ENCODE assay signal across 8 cellular contexts in the genomic region with DNA sequence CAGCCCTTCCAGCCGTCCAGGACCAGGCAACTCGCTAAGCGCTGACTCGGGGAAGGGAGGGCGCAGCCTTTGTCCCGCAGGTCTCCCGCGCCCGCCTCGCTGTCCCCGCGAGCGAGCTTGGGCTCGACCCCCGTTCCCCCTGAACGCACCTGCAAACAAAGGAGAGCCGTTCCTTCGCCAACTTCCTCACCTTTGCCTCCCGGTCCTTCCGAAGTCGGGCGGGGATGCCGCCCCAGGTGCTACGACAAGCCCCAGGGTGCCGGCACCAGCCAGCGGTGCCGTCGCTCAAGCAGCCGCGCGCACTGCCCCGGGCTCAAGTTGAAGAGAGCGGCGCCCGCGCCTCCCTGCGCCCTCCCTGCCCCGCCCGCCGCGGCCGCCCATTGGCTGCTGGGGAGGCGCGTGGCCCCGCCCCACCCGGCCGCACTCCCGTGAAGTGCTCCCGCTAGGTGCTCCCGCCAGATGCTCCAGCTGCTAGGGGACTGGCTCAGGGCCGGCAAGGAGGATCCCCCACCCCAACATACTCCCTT.
A peak's percentile ranks its signal among the peaks of the same experiment; 100 is the strongest.
DNase-seq lines count a peak whose midpoint lies in the region; ATAC-seq and TF ChIP-seq lines count a peak whose summit lies in the region.

No MANE protein-coding gene starts in this region.

- no peaks in the 10 kb centered on the region for H3K9me3 ChIP-seq in CD8-positive, alpha-beta T cell (ENCODE audit: low read length)
- H3K9me3 ChIP-seq in ascending aorta: no peaks in the 10 kb centered on the region
- H3K9me3 ChIP-seq in iPS DF 6.9 (ENCODE audit: control insufficient read depth, insufficient read depth, low read length): no peaks in the 10 kb centered on the region
- H3K9me3 ChIP-seq in skeletal muscle satellite cell (replicated peaks; ENCODE audit: low read length): no peaks in the 10 kb centered on the region

- CTCF ChIA-PET in CD8-positive, alpha-beta T cell (lab: Charles Lee): interaction anchor here (1.1 kb wide), 1 partner anchor 11 kb away, joined by 3 read pairs; no protein-coding TSS in a partner anchor

- peaks cover 12% of the 10 kb centered on the region for H3K4me1 Mint-ChIP-seq in CD8-positive, alpha-beta T cell (ENCODE audit: low read depth)

- H3K4me2 ChIP-seq in skeletal muscle satellite cell (ENCODE audit: low read length): peak overlapping the region; percentile 76

- no peak overlapping the region for H3K27ac ChIP-seq in CD8-positive, alpha-beta T cell (ENCODE audit: low read depth, low read length)
- H3K27ac ChIP-seq in ascending aorta (peak overlapping the region; percentile 8 to 53), iPS DF 6.9 (ENCODE audit: low read length) (no peak overlapping the region)

- no peaks in the 10 kb centered on the region for H3K9me3 Mint-ChIP-seq in CD8-positive, alpha-beta T cell

- no peak overlapping the region for H3K9ac ChIP-seq in skeletal muscle satellite cell (ENCODE audit: low read depth, low read length)

- peak overlapping the region; percentile 73 for H3K4me3 Mint-ChIP-seq in CD8-positive, alpha-beta T cell

- no peaks in the 10 kb centered on the region for H3K36me3 Mint-ChIP-seq in CD8-positive, alpha-beta T cell

- POLR2A ChIA-PET in CD8-positive, alpha-beta T cell (lab: Charles Lee): no interaction called here

- no CpG with 5 or more reads among the region's 51 CpGs for WGBS in iPS DF 6.9 (ENCODE audit: insufficient coverage, insufficient read length)

- H3K27ac Mint-ChIP-seq in CD8-positive, alpha-beta T cell: no peak overlapping the region

- H3K4me1 ChIP-seq in CD8-positive, alpha-beta T cell (ENCODE audit: insufficient read depth, low read length): no peaks in the 10 kb centered on the region
- H3K4me1 ChIP-seq in ascending aorta (peaks cover 0 to 15% of the 10 kb centered on the region in 2 donors), iPS DF 6.9 (ENCODE audit: control insufficient read depth, insufficient read depth, low read length) (no peaks in the 10 kb centered on the region), skeletal muscle satellite cell (ENCODE audit: control insufficient read depth, insufficient read depth, low read length) (no peaks in the 10 kb centered on the region)

- peak overlapping the region; percentile 36 for H3K4me3 ChIP-seq in CD8-positive, alpha-beta T cell (ENCODE audit: low read depth, low read length)
- H3K4me3 ChIP-seq in ascending aorta (peak overlapping the region; percentile 47 to 64), iPS DF 6.9 (ENCODE audit: low read length) (peak overlapping the region; percentile 65), skeletal muscle satellite cell (ENCODE audit: low read length) (peak overlapping the region; percentile 54)

- peak in 6 of 7 experiments; percentile 18 to 49 (median 27) for DNase-seq in CD8-positive, alpha-beta T cell
- DNase-seq in HPDE6-E6E7 (ENCODE audit: extremely low spot score): peak; percentile 71
- peak; percentile 27 for DNase-seq in SIG-M5 treated with dmso at 0.1 percent for 504 hours (lab: John Stamatoyannopoulos, UW; ENCODE audit: unreplicated experiment)
- DNase-seq in ascending aorta (ENCODE audit: low spot score in 2 of 2): peak; percentile 26 to 82
- peak; percentile 67 for DNase-seq in iPS DF 6.9 (ENCODE audit: low read depth, low spot score)
- no peak for DNase-seq in cerebellar cortex (ENCODE audit: low spot score)

- no peaks in the 10 kb centered on the region for H3K36me3 ChIP-seq in CD8-positive, alpha-beta T cell (ENCODE audit: insufficient read depth, low read length)
- peaks cover 0 to 5% of the 10 kb centered on the region in 2 donors for H3K36me3 ChIP-seq in ascending aorta
- no peaks in the 10 kb centered on the region; the same call in 1 of the 2 replicates for H3K36me3 ChIP-seq in iPS DF 6.9 (ENCODE audit: control insufficient read depth, insufficient read depth, low read length)
- peaks cover 26% of the 10 kb centered on the region for H3K36me3 ChIP-seq in skeletal muscle satellite cell (ENCODE audit: insufficient read depth, low read length)

- intact Hi-C loops in CD8-positive, alpha-beta T cell (cut with DNase I, micrococcal nuclease): no loop called here
- intact Hi-C loops in ascending aorta (cut with DNase I): loop anchor here (5.0 kb wide), 1 partner anchor 40 kb away; no protein-coding TSS in a partner anchor

- H3K27me3 Mint-ChIP-seq in CD8-positive, alpha-beta T cell (ENCODE audit: low read depth): peaks cover 59% of the 10 kb centered on the region

- peak; percentile 68 for ATAC-seq in CD8-positive, alpha-beta T cell
- ATAC-seq in GM19467 (IDR thresholded peaks at IDR 0.05; ENCODE audit: unreplicated experiment): peak; percentile 86

- no peak for TF ChIP-seq CTCF in CD8-positive, alpha-beta T cell (IDR thresholded peaks at IDR 0.05)
- no peak for TF ChIP-seq CTCF in ascending aorta (IDR thresholded peaks at IDR 0.05)

- peaks cover 10% of the 10 kb centered on the region for H3K27me3 ChIP-seq in CD8-positive, alpha-beta T cell (ENCODE audit: insufficient read depth, low read length)
- H3K27me3 ChIP-seq in ascending aorta: no peaks in the 10 kb centered on the region
- no peaks in the 10 kb centered on the region for H3K27me3 ChIP-seq in iPS DF 6.9 (ENCODE audit: control insufficient read depth, insufficient read depth, low read length)
- no peaks in the 10 kb centered on the region for H3K27me3 ChIP-seq in skeletal muscle satellite cell (ENCODE audit: control insufficient read depth, insufficient read depth, low read length)

Comparison
In these comparisons a context has a peak if more than half of its experiments do, and no peak if none do; other contexts are left out.
1. H3K27ac ChIP-seq: peak in ascending aorta (2 of 2); none in CD8-positive, alpha-beta T cell (single experiment) and iPS DF 6.9 (single experiment).
2. Peak in every context shown above with its lines, with median percentiles within 50 percentile points of each other: H3K4me3 ChIP-seq.